19 cellular contexts compared by ENCODE assay signal in genomic region chr10:131758942-131759315, GRCh38.
DNase-seq lines count a peak whose midpoint lies in the region; ATAC-seq, FAIRE-seq and TF ChIP-seq lines count a peak whose summit lies in the region.
"Had no signal": no experiment of that assay in that cellular context is flagged by ENCODE, and none has a peak within 500 bp of the region (broad histone marks: within the 10 kb centered on the region; RNA-seq: fewer than 3 reads in every experiment).

No MANE protein-coding gene starts in this region.

- no peak for TF ChIP-seq EP300 in H1 (IDR thresholded peaks at IDR 0.05; ENCODE audit: borderline replicate concordance in 1 of 2, low read depth in 2 of 2, low read length in 2 of 2)

- POLR2A ChIA-PET in H1 (lab: Charles Lee; ENCODE audit: partially characterized antibody): interaction anchor here (1.0 kb wide), 1 partner anchor 83 kb away, joined by 3 read pairs; no protein-coding TSS in a partner anchor

- H3K4me1 Mint-ChIP-seq in neural progenitor cell: peaks cover 58% of the 10 kb centered on the region

- H4K20me1 ChIP-seq in H1 (replicated peaks in 1 of 2; ENCODE audit: control insufficient read depth in 1 of 2, insufficient read depth in 2 of 2, low read length in 2 of 2) (peaks cover 0 to 4% of the 10 kb centered on the region in 2 experiments), neural progenitor cell (ENCODE audit: low read depth) (no peaks in the 10 kb centered on the region)

- H2BK15ac ChIP-seq in H1 (ENCODE audit: low read length): no peak overlapping the region

- TF ChIP-seq POLR2A in H1 (IDR thresholded peaks at IDR 0.05; ENCODE audit: control extremely low read depth in 1 of 2, low read depth in 2 of 2, low read length in 2 of 2): no peak

- H2AK5ac ChIP-seq in H1 (ENCODE audit: low read depth, low read length): no peak overlapping the region

- no peaks in the 10 kb centered on the region for H3K79me1 ChIP-seq in H1 (ENCODE audit: low read depth, low read length)

- no peak overlapping the region for H2AFZ ChIP-seq in H1 (ENCODE audit: low read length)
- H2AFZ ChIP-seq in neural progenitor cell (replicated peaks): peak overlapping the region; percentile 39

- peaks cover 47% of the 10 kb centered on the region for H3F3A ChIP-seq in neural progenitor cell (ENCODE audit: low read depth)

- H3K9me3 ChIP-seq in H1 (ENCODE audit: insufficient read depth in 2 of 2, low read depth in 1 of 2, low read length in 1 of 2): no peaks in the 10 kb centered on the region
- no peaks in the 10 kb centered on the region for H3K9me3 ChIP-seq in neural progenitor cell (ENCODE audit: low read depth)

- no peak for ATAC-seq in GM18502 (IDR thresholded peaks at IDR 0.05; ENCODE audit: poor library complexity, unreplicated experiment)
- ATAC-seq: HCT116 had no signal

- H3K56ac ChIP-seq in H1 (replicated peaks; ENCODE audit: insufficient read length, low read depth, low read length): peak overlapping the region; percentile 22

- DNase-seq in activated effector memory CD4-positive, alpha-beta T cell treated with anti-CD3 and anti-CD28 coated beads, Interleukin-2, amount 50 U/mL, for 16 hours: peak; percentile 24
- DNase-seq in activated effector memory CD4-positive, alpha-beta T cell treated with Interleukin-2 at 50 U/mL for 16 hours: no peak
- no peak for DNase-seq in H1 (ENCODE audit: low read depth in 1 of 2, low spot score in 2 of 2)
- DNase-seq in neural progenitor cell (ENCODE audit: low spot score): no peak
- DNase-seq in HuH-7.5 (ENCODE audit: low spot score): no peak
- DNase-seq in EL: no peak
- DNase-seq: 8988T; AML-193; C1 segment of cervical spinal cord; Calu3; CD4-positive, alpha-beta T cell; DMS 273 treated with DMSO at 0.1 percent for 48 hours; IMR-90 had no signal

- peak overlapping the region; percentile 100 for H2BK12ac ChIP-seq in H1 (ENCODE audit: low read depth, low read length)

- H3K4me1 ChIP-seq in H1 (replicated peaks in 1 of 4; ENCODE audit: control insufficient read depth in 3 of 4, insufficient read depth in 4 of 4, low read length in 3 of 4): peaks cover 5 to 33% (median 19%) of the 10 kb centered on the region in 4 experiments
- peaks cover 63% of the 10 kb centered on the region for H3K4me1 ChIP-seq in neural progenitor cell

- H3K4me3 ChIP-seq in H1 (ENCODE audit: extremely low read depth in 1 of 4, insufficient read depth in 2 of 4, low read depth in 3 of 4, low read length in 4 of 4): no peak overlapping the region
- no peak overlapping the region for H3K4me3 ChIP-seq in neural progenitor cell

- peaks cover 6% of the 10 kb centered on the region for H3K23me2 ChIP-seq in H1 (ENCODE audit: low read depth, low read length)

- H3K27me3 Mint-ChIP-seq in neural progenitor cell (ENCODE audit: insufficient read depth, low read depth): peaks cover 4% of the 10 kb centered on the region

- 74% methylated on average over 6 of the region's 9 CpGs; no CpG with 5 or more reads in 1 of the 2 experiments for WGBS in H1 (ENCODE audit: extremely low coverage in 1 of 2, insufficient coverage in 1 of 2, insufficient read length in 1 of 2, insufficient replicate concordance in 2 of 2, low coverage in 1 of 2, low lambda C conversion rate in 2 of 2, missing lambda C conversion rate in 1 of 2), 2 experiments

- H3K79me2 ChIP-seq in H1 (ENCODE audit: control insufficient read depth in 1 of 2, insufficient read depth in 2 of 2, low read length in 2 of 2) (no peaks in the 10 kb centered on the region), neural progenitor cell (ENCODE audit: low read depth) (no peaks in the 10 kb centered on the region)

- H3K4me2 ChIP-seq in H1 (ENCODE audit: insufficient read depth in 1 of 2, low read depth in 2 of 2, low read length in 2 of 2): 0 out of 4 replicates have a peak overlapping the region, but pooled peaks of 1 of the 2 experiments have one; percentile 7
- peak overlapping the region; percentile 38 for H3K4me2 ChIP-seq in neural progenitor cell

- H3K36me3 ChIP-seq in H1 (ENCODE audit: control insufficient read depth in 2 of 4, insufficient read depth in 4 of 4, low read length in 3 of 4): no peaks in the 10 kb centered on the region
- no peaks in the 10 kb centered on the region for H3K36me3 ChIP-seq in neural progenitor cell

- no peak overlapping the region for H2BK120ac ChIP-seq in H1 (replicated peaks; ENCODE audit: low read depth, low read length)

- peak overlapping the region; percentile 89 for H4K91ac ChIP-seq in H1 (replicated peaks; ENCODE audit: insufficient read length, low read length)

- no peak overlapping the region for H3K27ac ChIP-seq in H1 (ENCODE audit: low read depth, low read length)
- peak overlapping the region; percentile 34 for H3K27ac ChIP-seq in neural progenitor cell
- H3K27ac ChIP-seq: HL-60 had no signal

- H3K18ac ChIP-seq in H1 (ENCODE audit: extremely low read depth, low read length): no peak overlapping the region; the same call in 1 of the 2 replicates

- no peaks in the 10 kb centered on the region for H3K27me3 ChIP-seq in H1 (replicated peaks in 1 of 4; ENCODE audit: control insufficient read depth in 3 of 4, extremely low read depth in 1 of 4, insufficient read depth in 3 of 4, low read length in 3 of 4)
- no peaks in the 10 kb centered on the region for H3K27me3 ChIP-seq in neural progenitor cell

- H3K4ac ChIP-seq in H1 (replicated peaks; ENCODE audit: insufficient read length, low read depth, low read length): no peak overlapping the region

- H3K27ac Mint-ChIP-seq in neural progenitor cell: peak overlapping the region; percentile 90
- H3K27ac Mint-ChIP-seq: CD4-positive, alpha-beta T cell had no signal

- no peak overlapping the region for H3K9ac ChIP-seq in H1 (replicated peaks in 1 of 4; ENCODE audit: extremely low read depth in 1 of 4, low read depth in 3 of 4, low read length in 3 of 4)
- H3K9ac ChIP-seq in neural progenitor cell: no peak overlapping the region

- CTCF ChIA-PET in H1 (lab: Charles Lee; ENCODE audit: partially characterized antibody): interaction anchor here (1.0 kb wide), 1 partner anchor 29 kb away, joined by 3 read pairs; no protein-coding TSS in a partner anchor

- peaks cover 6% of the 10 kb centered on the region for H3K9me3 Mint-ChIP-seq in neural progenitor cell
- H3K9me3 Mint-ChIP-seq: CD4-positive, alpha-beta T cell had no signal

- no peak for TF ChIP-seq RAD21 in H1 (IDR thresholded peaks at IDR 0.05 in 1 of 2, conservative IDR thresholded peaks at IDR 0.05 in 1 of 2; ENCODE audit: low read depth in 2 of 2, low read length in 2 of 2)

- no peak overlapping the region for H2BK20ac ChIP-seq in H1 (ENCODE audit: low read length)

- H3K23ac ChIP-seq in H1 (ENCODE audit: insufficient read length): no peak overlapping the region

- TF ChIP-seq CTCF in H1 (IDR thresholded peaks at IDR 0.05; ENCODE audit: control extremely low read depth in 1 of 3, insufficient read depth in 1 of 3, low read depth in 1 of 3, low read length in 3 of 3) (no peak), neural progenitor cell (IDR thresholded peaks at IDR 0.05) (no peak)

- peak overlapping the region; percentile 41 for H4K8ac ChIP-seq in H1 (ENCODE audit: extremely low read depth, insufficient read depth, low read length)

- H3K14ac ChIP-seq in H1 (ENCODE audit: insufficient read length): no peak overlapping the region

- no peak overlapping the region for H4K5ac ChIP-seq in H1 (ENCODE audit: insufficient read length, low read depth, low read length)

- H2BK5ac ChIP-seq in H1 (ENCODE audit: low read depth, low read length): no peak overlapping the region

- H3K4me3 Mint-ChIP-seq in neural progenitor cell: no peak overlapping the region
- H3K4me3 Mint-ChIP-seq: CD4-positive, alpha-beta T cell had no signal

- peaks cover 2% of the 10 kb centered on the region for H3K36me3 Mint-ChIP-seq in neural progenitor cell

- FAIRE-seq in H1 (lab: Jason Lieb, UNC): no peak
- FAIRE-seq: G401.6, GM12892, GM19239 had no signal

TF ChIP-seq in H1, 55 proteins besides CTCF, POLR2A, EP300 and RAD21:
- TF ChIP-seq RFX5 (IDR thresholded peaks at IDR 0.05; ENCODE audit: borderline replicate concordance, low read depth, low read length): no peak
- TF ChIP-seq CEBPB (IDR thresholded peaks at IDR 0.05; ENCODE audit: low read depth, low read length): no peak
- no peak for TF ChIP-seq ASH2L (IDR thresholded peaks at IDR 0.05; ENCODE audit: low read length)
